1 cellular context compared by ENCODE assay signal in genomic region chr7:150787321-150788281, GRCh38.
A peak's percentile ranks its signal among the peaks of the same experiment; 100 is the strongest.
TF ChIP-seq lines count a peak whose summit lies in the region.

No MANE protein-coding gene starts in this region.

TF ChIP-seq in K562, 482 proteins besides CTCF, POLR2A, EP300 and RAD21 (continued from another document and continues in another):
- TF ChIP-seq POLR2AphosphoS5 (IDR thresholded peaks at IDR 0.05; ENCODE audit: control insufficient read depth, insufficient read depth, low read depth, low read length) (no peak), GABPB1 (CRISPR knock-in tag; IDR thresholded peaks at IDR 0.05) (no peak), IRF2 (CRISPR knock-in tag; IDR thresholded peaks at IDR 0.05) (no peak), PTTG1 (tag; IDR thresholded peaks at IDR 0.05; ENCODE audit: low read depth) (no peak), ZBED1 (IDR thresholded peaks at IDR 0.05) (no peak), HDAC2 (IDR thresholded peaks at IDR 0.05) (peak; percentile 99), ZNF239 (CRISPR knock-in tag; IDR thresholded peaks at IDR 0.05) (peak; percentile 4; the same call in 1 of the 2 replicates), ZNF384 (IDR thresholded peaks at IDR 0.05; ENCODE audit: low read depth, low read length) (no peak), ZNF224 (CRISPR knock-in tag; IDR thresholded peaks at IDR 0.05) (no peak), ZBTB1 (CRISPR knock-in tag; IDR thresholded peaks at IDR 0.05; ENCODE audit: borderline replicate concordance, low read depth) (no peak), ATF3 (IDR thresholded peaks at IDR 0.05) (peak; percentile 15; the same call in 1 of the 2 replicates), ATF3 (CRISPR knock-in tag; conservative IDR thresholded peaks at IDR 0.05) (no peak), ZNF282 (CRISPR knock-in tag; IDR thresholded peaks at IDR 0.05) (no peak), TBL1XR1 (IDR thresholded peaks at IDR 0.05; ENCODE audit: low read length in 2 of 2) (peak in 1 of 2 experiments; percentile 86; a peak in 2 of 4 replicates), ZNF695 (CRISPR knock-in tag; IDR thresholded peaks at IDR 0.05) (no peak), RBM14 (IDR thresholded peaks at IDR 0.05; ENCODE audit: borderline replicate concordance, insufficient read depth, low read depth, low read length) (no peak), ZNF583 (CRISPR knock-in tag; IDR thresholded peaks at IDR 0.05) (no peak), CBX1 (IDR thresholded peaks at IDR 0.05; ENCODE audit: low read depth) (no peak), ZNF717 (CRISPR knock-in tag; IDR thresholded peaks at IDR 0.05) (no peak), ZC3H4 (CRISPR knock-in tag; IDR thresholded peaks at IDR 0.05; ENCODE audit: borderline replicate concordance) (no peak), TARDBP (IDR thresholded peaks at IDR 0.05) (peak; percentile 71; the same call in 1 of the 2 replicates), MAFG (tag; conservative IDR thresholded peaks at IDR 0.05) (no peak), HMG20B (CRISPR knock-in tag; IDR thresholded peaks at IDR 0.05) (no peak), MTA1 (IDR thresholded peaks at IDR 0.05; ENCODE audit: borderline replicate concordance) (peak; percentile 81; the same call in 1 of the 2 replicates), SP1 (CRISPR knock-in tag; IDR thresholded peaks at IDR 0.05) (no peak), ZFP30 (CRISPR knock-in tag; IDR thresholded peaks at IDR 0.05; ENCODE audit: borderline replicate concordance) (no peak), HLTF (IDR thresholded peaks at IDR 0.05) (no peak), XRCC3 (IDR thresholded peaks at IDR 0.05) (no peak), PCBP1 (IDR thresholded peaks at IDR 0.05; ENCODE audit: low read depth, low read length, poor library complexity, severe bottlenecking) (no peak), ZNF507 (tag; conservative IDR thresholded peaks at IDR 0.05) (no peak), TAL1 (IDR thresholded peaks at IDR 0.05) (peak; percentile 42; the same call in 1 of the 2 replicates), NUFIP1 (IDR thresholded peaks at IDR 0.05; ENCODE audit: partially characterized antibody) (no peak), UBTF (IDR thresholded peaks at IDR 0.05; ENCODE audit: borderline replicate concordance in 1 of 2, low read depth in 2 of 2, low read length in 2 of 2) (no peak), KAT8 (IDR thresholded peaks at IDR 0.05; ENCODE audit: low read depth) (no peak), RHOXF2B (CRISPR knock-in tag; conservative IDR thresholded peaks at IDR 0.05) (no peak), FOXM1 (IDR thresholded peaks at IDR 0.05; ENCODE audit: low read depth) (peak; percentile 59; the same call in 1 of the 2 replicates), FOXM1 (CRISPR knock-in tag; IDR thresholded peaks at IDR 0.05; ENCODE audit: low read depth) (no peak), PRMT5 (CRISPR knock-in tag; IDR thresholded peaks at IDR 0.05) (no peak), FOXJ3 (CRISPR knock-in tag; IDR thresholded peaks at IDR 0.05) (no peak), CBX8 (IDR thresholded peaks at IDR 0.05; ENCODE audit: borderline replicate concordance, extremely low read depth, low read depth, low read length, poor library complexity, severe bottlenecking) (no peak), ZNF165 (CRISPR knock-in tag; IDR thresholded peaks at IDR 0.05; ENCODE audit: borderline replicate concordance) (0 out of 2 replicates have a peak, but pooled peaks have one; percentile 52), VEZF1 (CRISPR knock-in tag; IDR thresholded peaks at IDR 0.05) (peak; percentile 58; the same call in 1 of the 2 replicates), NR2C1 (IDR thresholded peaks at IDR 0.05) (peak; percentile 56; the same call in 1 of the 2 replicates), NR2C1 (tag; IDR thresholded peaks at IDR 0.05) (peak; percentile 73), CXXC5 (CRISPR knock-in tag; IDR thresholded peaks at IDR 0.05) (peak; percentile 74), ZBTB17 (CRISPR knock-in tag; IDR thresholded peaks at IDR 0.05) (peak; percentile 64; the same call in 1 of the 2 replicates), ELF1 (tag; IDR thresholded peaks at IDR 0.05) (no peak; the same call in 1 of the 2 replicates), NCOA2 (IDR thresholded peaks at IDR 0.05; ENCODE audit: partially characterized antibody in 2 of 2) (no peak)
- TF ChIP-seq, protein P1, sequence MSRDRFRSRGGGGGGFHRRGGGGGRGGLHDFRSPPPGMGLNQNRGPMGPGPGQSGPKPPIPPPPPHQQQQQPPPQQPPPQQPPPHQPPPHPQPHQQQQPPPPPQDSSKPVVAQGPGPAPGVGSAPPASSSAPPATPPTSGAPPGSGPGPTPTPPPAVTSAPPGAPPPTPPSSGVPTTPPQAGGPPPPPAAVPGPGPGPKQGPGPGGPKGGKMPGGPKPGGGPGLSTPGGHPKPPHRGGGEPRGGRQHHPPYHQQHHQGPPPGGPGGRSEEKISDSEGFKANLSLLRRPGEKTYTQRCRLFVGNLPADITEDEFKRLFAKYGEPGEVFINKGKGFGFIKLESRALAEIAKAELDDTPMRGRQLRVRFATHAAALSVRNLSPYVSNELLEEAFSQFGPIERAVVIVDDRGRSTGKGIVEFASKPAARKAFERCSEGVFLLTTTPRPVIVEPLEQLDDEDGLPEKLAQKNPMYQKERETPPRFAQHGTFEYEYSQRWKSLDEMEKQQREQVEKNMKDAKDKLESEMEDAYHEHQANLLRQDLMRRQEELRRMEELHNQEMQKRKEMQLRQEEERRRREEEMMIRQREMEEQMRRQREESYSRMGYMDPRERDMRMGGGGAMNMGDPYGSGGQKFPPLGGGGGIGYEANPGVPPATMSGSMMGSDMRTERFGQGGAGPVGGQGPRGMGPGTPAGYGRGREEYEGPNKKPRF (IDR thresholded peaks at IDR 0.05; ENCODE audit: low read depth, low read length) = no peak
- TF ChIP-seq, protein P2, sequence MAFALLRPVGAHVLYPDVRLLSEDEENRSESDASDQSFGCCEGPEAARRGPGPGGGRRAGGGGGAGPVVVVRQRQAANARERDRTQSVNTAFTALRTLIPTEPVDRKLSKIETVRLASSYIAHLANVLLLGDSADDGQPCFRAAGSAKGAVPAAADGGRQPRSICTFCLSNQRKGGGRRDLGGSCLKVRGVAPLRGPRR (CRISPR knock-in tag; IDR thresholded peaks at IDR 0.05) = no peak
- TF ChIP-seq, protein P3, sequence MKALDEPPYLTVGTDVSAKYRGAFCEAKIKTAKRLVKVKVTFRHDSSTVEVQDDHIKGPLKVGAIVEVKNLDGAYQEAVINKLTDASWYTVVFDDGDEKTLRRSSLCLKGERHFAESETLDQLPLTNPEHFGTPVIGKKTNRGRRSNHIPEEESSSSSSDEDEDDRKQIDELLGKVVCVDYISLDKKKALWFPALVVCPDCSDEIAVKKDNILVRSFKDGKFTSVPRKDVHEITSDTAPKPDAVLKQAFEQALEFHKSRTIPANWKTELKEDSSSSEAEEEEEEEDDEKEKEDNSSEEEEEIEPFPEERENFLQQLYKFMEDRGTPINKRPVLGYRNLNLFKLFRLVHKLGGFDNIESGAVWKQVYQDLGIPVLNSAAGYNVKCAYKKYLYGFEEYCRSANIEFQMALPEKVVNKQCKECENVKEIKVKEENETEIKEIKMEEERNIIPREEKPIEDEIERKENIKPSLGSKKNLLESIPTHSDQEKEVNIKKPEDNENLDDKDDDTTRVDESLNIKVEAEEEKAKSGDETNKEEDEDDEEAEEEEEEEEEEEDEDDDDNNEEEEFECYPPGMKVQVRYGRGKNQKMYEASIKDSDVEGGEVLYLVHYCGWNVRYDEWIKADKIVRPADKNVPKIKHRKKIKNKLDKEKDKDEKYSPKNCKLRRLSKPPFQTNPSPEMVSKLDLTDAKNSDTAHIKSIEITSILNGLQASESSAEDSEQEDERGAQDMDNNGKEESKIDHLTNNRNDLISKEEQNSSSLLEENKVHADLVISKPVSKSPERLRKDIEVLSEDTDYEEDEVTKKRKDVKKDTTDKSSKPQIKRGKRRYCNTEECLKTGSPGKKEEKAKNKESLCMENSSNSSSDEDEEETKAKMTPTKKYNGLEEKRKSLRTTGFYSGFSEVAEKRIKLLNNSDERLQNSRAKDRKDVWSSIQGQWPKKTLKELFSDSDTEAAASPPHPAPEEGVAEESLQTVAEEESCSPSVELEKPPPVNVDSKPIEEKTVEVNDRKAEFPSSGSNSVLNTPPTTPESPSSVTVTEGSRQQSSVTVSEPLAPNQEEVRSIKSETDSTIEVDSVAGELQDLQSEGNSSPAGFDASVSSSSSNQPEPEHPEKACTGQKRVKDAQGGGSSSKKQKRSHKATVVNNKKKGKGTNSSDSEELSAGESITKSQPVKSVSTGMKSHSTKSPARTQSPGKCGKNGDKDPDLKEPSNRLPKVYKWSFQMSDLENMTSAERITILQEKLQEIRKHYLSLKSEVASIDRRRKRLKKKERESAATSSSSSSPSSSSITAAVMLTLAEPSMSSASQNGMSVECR (CRISPR knock-in tag; IDR thresholded peaks at IDR 0.05) = no peak
- TF ChIP-seq, protein P4, sequence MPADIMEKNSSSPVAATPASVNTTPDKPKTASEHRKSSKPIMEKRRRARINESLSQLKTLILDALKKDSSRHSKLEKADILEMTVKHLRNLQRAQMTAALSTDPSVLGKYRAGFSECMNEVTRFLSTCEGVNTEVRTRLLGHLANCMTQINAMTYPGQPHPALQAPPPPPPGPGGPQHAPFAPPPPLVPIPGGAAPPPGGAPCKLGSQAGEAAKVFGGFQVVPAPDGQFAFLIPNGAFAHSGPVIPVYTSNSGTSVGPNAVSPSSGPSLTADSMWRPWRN (IDR thresholded peaks at IDR 0.05; ENCODE audit: low read depth) = peak; percentile 95
- TF ChIP-seq, protein P5, sequence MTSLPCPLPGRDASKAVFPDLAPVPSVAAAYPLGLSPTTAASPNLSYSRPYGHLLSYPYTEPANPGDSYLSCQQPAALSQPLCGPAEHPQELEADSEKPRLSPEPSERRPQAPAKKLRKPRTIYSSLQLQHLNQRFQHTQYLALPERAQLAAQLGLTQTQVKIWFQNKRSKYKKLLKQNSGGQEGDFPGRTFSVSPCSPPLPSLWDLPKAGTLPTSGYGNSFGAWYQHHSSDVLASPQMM (CRISPR knock-in tag; IDR thresholded peaks at IDR 0.05) = no peak
- TF ChIP-seq, protein P6, sequence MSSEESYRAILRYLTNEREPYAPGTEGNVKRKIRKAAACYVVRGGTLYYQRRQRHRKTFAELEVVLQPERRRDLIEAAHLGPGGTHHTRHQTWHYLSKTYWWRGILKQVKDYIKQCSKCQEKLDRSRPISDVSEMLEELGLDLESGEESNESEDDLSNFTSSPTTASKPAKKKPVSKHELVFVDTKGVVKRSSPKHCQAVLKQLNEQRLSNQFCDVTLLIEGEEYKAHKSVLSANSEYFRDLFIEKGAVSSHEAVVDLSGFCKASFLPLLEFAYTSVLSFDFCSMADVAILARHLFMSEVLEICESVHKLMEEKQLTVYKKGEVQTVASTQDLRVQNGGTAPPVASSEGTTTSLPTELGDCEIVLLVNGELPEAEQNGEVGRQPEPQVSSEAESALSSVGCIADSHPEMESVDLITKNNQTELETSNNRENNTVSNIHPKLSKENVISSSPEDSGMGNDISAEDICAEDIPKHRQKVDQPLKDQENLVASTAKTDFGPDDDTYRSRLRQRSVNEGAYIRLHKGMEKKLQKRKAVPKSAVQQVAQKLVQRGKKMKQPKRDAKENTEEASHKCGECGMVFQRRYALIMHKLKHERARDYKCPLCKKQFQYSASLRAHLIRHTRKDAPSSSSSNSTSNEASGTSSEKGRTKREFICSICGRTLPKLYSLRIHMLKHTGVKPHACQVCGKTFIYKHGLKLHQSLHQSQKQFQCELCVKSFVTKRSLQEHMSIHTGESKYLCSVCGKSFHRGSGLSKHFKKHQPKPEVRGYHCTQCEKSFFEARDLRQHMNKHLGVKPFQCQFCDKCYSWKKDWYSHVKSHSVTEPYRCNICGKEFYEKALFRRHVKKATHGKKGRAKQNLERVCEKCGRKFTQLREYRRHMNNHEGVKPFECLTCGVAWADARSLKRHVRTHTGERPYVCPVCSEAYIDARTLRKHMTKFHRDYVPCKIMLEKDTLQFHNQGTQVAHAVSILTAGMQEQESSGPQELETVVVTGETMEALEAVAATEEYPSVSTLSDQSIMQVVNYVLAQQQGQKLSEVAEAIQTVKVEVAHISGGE (CRISPR knock-in tag; IDR thresholded peaks at IDR 0.05) = no peak
- TF ChIP-seq, protein P7, sequence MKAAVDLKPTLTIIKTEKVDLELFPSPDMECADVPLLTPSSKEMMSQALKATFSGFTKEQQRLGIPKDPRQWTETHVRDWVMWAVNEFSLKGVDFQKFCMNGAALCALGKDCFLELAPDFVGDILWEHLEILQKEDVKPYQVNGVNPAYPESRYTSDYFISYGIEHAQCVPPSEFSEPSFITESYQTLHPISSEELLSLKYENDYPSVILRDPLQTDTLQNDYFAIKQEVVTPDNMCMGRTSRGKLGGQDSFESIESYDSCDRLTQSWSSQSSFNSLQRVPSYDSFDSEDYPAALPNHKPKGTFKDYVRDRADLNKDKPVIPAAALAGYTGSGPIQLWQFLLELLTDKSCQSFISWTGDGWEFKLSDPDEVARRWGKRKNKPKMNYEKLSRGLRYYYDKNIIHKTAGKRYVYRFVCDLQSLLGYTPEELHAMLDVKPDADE (conservative IDR thresholded peaks at IDR 0.05; ENCODE audit: control insufficient read depth, low read depth, low read length) = no peak
